In the genomic region with DNA sequence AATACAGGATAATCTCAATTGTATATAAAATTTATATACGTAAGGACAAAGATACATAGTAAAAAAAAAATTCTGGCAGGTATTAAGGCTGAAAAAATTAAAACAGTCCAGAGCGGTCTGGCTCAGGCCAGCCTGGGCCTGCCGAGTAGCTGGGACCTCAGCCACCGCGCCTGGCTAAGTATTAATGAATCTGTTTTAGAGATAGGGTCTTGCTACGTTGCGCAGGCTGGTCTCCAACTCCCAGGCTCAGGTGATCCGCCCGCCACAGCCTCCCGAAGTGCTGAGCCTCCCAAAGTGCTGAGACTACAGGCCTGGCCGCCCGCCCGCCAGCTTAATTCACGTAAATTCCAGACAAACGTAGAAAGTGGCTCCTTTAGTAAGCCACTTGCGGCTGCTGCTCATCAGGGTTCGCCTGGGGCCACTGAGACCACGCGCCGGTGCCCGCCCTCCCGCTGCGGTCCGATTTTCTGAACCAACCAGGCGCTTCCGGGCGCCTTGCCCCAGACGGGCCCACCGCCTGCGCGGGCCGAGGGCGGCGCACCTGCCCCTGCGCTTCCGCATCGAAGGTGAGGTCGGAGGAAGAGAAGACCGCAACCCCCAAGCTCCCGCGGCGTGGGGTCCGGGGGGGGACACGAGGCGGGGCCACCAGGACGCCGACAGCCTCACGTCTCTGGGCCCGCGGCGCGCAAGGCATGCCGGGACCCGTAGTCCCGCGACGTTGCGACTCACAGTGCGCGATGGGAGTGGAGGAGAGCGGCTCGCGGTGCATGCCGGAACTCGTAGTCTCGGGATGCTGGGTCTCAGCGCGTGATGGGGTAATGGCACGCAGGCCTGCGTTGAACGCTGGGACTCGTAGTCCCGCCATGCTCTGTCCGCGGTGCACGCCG, we compare ENCODE assay signal across 8 cellular contexts. TPM values are rescaled to one million over a fixed set of nuclear protein-coding genes. Genes with fewer than 3 reads are reported as not detected.
DNase-seq lines count a peak whose midpoint lies in the region; ATAC-seq and TF ChIP-seq lines count a peak whose summit lies in the region.

No MANE protein-coding gene starts in this region.

- no peaks in the 10 kb centered on the region for H3K9me3 Mint-ChIP-seq in activated T-cell treated with anti-CD3 and anti-CD28 coated beads, Interleukin-2, amount 50 U/mL, for 4 hours

- in situ Hi-C loops in KBM-7 (cut with MboI; ENCODE audit: low pct_unique_long_range_greater_than_20kb, low sequenced_read_pairs) = no loop called here

- TF ChIP-seq POLR2A in erythroblast (IDR thresholded peaks at IDR 0.05; ENCODE audit: low read length) = peak; percentile 78

- no peaks in the 10 kb centered on the region for H3K27me3 Mint-ChIP-seq in activated T-cell treated with anti-CD3 and anti-CD28 coated beads, Interleukin-2, amount 50 U/mL, for 4 hours (ENCODE audit: low read depth)

- peak overlapping the region; percentile 83 for H3K27ac ChIP-seq in PC-9

- ATAC-seq in GM21723 (IDR thresholded peaks at IDR 0.05; ENCODE audit: unreplicated experiment) = peak; percentile 92
- peak; percentile 91 to 92 for ATAC-seq in activated T-cell treated with anti-CD3 and anti-CD28 coated beads, Interleukin-2, amount 50 U/mL, for 4 hours

- no peaks in the 10 kb centered on the region for H3K9me2 ChIP-seq in PC-9 (ENCODE audit: insufficient read depth)

- CTCF ChIA-PET in PC-9 (lab: Charles Lee) = no interaction called here

- TF ChIP-seq CTCF in PC-9 (conservative IDR thresholded peaks at IDR 0.05) = no peak

- H3K36me3 Mint-ChIP-seq in activated T-cell treated with anti-CD3 and anti-CD28 coated beads, Interleukin-2, amount 50 U/mL, for 4 hours (ENCODE audit: insufficient read depth) = peaks cover 9% of the 10 kb centered on the region

- peaks cover 22% of the 10 kb centered on the region for H3K4me1 ChIP-seq in PC-9 (replicated peaks; ENCODE audit: insufficient read depth)

- peak overlapping the region; percentile 63 for H3K4me3 ChIP-seq in PC-9

- peak overlapping the region; percentile 89 for H2AFZ ChIP-seq in PC-9

- no TSS peak for BruUV-seq in PC-9 (replicated peaks; lab: Mats Ljungman, UMichigan)

- H3K79me2 ChIP-seq in PC-9 (ENCODE audit: low read depth) = peaks cover 62% of the 10 kb centered on the region

- peaks cover 49% of the 10 kb centered on the region for H3K4me1 Mint-ChIP-seq in activated T-cell treated with anti-CD3 and anti-CD28 coated beads, Interleukin-2, amount 50 U/mL, for 4 hours (ENCODE audit: low read depth)

- POLR2A ChIA-PET in PC-9 (lab: Charles Lee; ENCODE audit: unreplicated experiment) = interaction anchor here (0.7 kb wide), 1 partner anchor 275 kb away, joined by 3 read pairs; no protein-coding TSS in a partner anchor

- DNase-seq in DMS53 treated with DMSO at 0.1 percent for 48 hours (lab: John Stamatoyannopoulos, UW; ENCODE audit: unreplicated experiment) = peak; percentile 100
- DNase-seq in KBM-7 = peak; percentile 99
- DNase-seq in PC-9 = peak; percentile 95
- peak; percentile 96 for DNase-seq in activated T-cell treated with anti-CD3 and anti-CD28 coated beads, Interleukin-2, amount 50 U/mL, for 4 hours
- DNase-seq in erythroblast (lab: John Stamatoyannopoulos, UW) = peak; percentile 100
- peak; percentile 99 for DNase-seq in mucosa of gallbladder (ENCODE audit: low spot score)
- peak; percentile 96 for DNase-seq in stimulated activated CD8-positive, alpha-beta memory T cell treated with anti-CD3 and anti-CD28 coated beads, Interleukin-4, amount 100 ng/mL, for 24 hours (ENCODE audit: low read depth)

- peaks cover 35% of the 10 kb centered on the region for H4K20me1 ChIP-seq in PC-9 (ENCODE audit: insufficient read depth)

- H3K4me3 Mint-ChIP-seq in activated T-cell treated with anti-CD3 and anti-CD28 coated beads, Interleukin-2, amount 50 U/mL, for 4 hours = peak overlapping the region; percentile 92

- peaks cover 7% of the 10 kb centered on the region; the same call in 1 of the 2 replicates for H3K36me3 ChIP-seq in PC-9 (ENCODE audit: low read depth)

- no peaks in the 10 kb centered on the region for H3K27me3 ChIP-seq in PC-9 (ENCODE audit: insufficient read depth, low read depth)

- peaks cover 8% of the 10 kb centered on the region for H3F3A ChIP-seq in PC-9 (ENCODE audit: insufficient read depth, low read depth)

- peak overlapping the region; percentile 97 for H3K4me2 ChIP-seq in PC-9

- intact Hi-C loops in PC-9 (cut with micrococcal nuclease; ENCODE audit: unreplicated experiment) = no loop called here

- no peaks in the 10 kb centered on the region for H3K9me3 ChIP-seq in PC-9 (ENCODE audit: insufficient read depth, low read depth)

RNA-seq across cellular contexts. Expression of a gene that starts 0.7 kb away (rescaled TPM):
- total RNA-seq in PC-9 (2021) (16.0 and 18.6 TPM in 2 replicates), mucosa of gallbladder (27.3 TPM)
- 10 to 100 TPM; 38.6 to 46.2 (median 44.6) TPM for total RNA-seq in activated T-cell treated with anti-CD3 and anti-CD28 coated beads, Interleukin-2, amount 50 U/mL, for 4 hours

Comparison
In these comparisons a context has a peak if more than half of its experiments do, and no peak if none do; other contexts are left out.
1. Peak in every context shown above with its lines: DNase-seq, ATAC-seq, H3K4me3 ChIP-seq and H3K27ac ChIP-seq.